Comparison of ENCODE assay signal across 21 cellular contexts in the genomic region with DNA sequence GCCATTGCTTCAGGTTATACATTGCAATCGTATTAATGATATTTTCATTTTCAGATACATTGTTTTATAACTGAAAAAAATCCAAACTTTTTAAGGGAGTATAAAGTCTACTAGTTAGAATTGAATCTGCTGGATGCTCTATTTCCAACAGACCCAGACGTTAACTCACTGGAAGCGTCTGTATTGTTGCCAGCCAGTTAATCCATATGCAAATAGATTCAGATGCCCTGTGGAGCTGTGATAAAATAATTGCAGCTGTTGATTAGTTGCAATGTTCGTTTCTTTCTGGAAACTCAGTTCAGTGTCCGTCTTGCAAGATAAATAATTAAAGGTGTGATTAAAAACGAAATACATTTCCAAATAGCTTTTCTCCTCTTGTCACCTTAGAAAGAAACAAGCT. TPM values are rescaled to one million over a fixed set of nuclear protein-coding genes. Genes with fewer than 3 reads are reported as not detected.
DNase-seq lines count a peak whose midpoint lies in the region; ATAC-seq, FAIRE-seq and TF ChIP-seq lines count a peak whose summit lies in the region.
"Had no signal": no experiment of that assay in that cellular context is flagged by ENCODE, and none has a peak within 500 bp of the region (broad histone marks: within the 10 kb centered on the region; RNA-seq: fewer than 3 reads in every experiment).

No MANE protein-coding gene starts in this region.

- no peak for TF ChIP-seq POLR2A in spleen (IDR thresholded peaks at IDR 0.05)
- TF ChIP-seq POLR2A in GM12892 (IDR thresholded peaks at IDR 0.05; ENCODE audit: low read depth, low read length), result no peak

- H4K20me1 ChIP-seq in Karpas-422 (ENCODE audit: insufficient read depth, low read depth, low read length), result no peaks in the 10 kb centered on the region
- H4K20me1 ChIP-seq in hepatocyte (ENCODE audit: insufficient read depth, poor library complexity, severe bottlenecking), result no peaks in the 10 kb centered on the region

- H3K9me2 ChIP-seq in Karpas-422 (replicated peaks; ENCODE audit: insufficient read depth, low read length), result no peaks in the 10 kb centered on the region
- H3K9me2 ChIP-seq in hepatocyte (replicated peaks; ENCODE audit: insufficient read depth), result no peaks in the 10 kb centered on the region

- H3K27ac ChIP-seq in Karpas-422 (ENCODE audit: low read length) (no peak overlapping the region), VCaP (peak overlapping the region; percentile 32; the same call in 1 of the 2 replicates), hepatocyte (peak overlapping the region; percentile 75), spleen (peak overlapping the region in 7 of 8 donors; percentile 42 to 78 (median 71))

- no peak overlapping the region for H3K27ac Mint-ChIP-seq in activated naive CD8-positive, alpha-beta T cell treated with anti-CD3 and anti-CD28 coated beads for 36 hours

- peaks cover 34% of the 10 kb centered on the region for H3K4me1 ChIP-seq in Karpas-422 (ENCODE audit: low read length)
- peaks cover 20% of the 10 kb centered on the region for H3K4me1 ChIP-seq in hepatocyte (ENCODE audit: insufficient read depth)
- peaks cover 12 to 72% (median 32%) of the 10 kb centered on the region in 6 donors for H3K4me1 ChIP-seq in spleen

- H3K4me3 ChIP-seq in Karpas-422 (ENCODE audit: low read length) (no peak overlapping the region), hepatocyte (no peak overlapping the region), spleen (no peak overlapping the region)
- H3K4me3 ChIP-seq: adrenal gland, HAP-1 had no signal

- H3K4me3 Mint-ChIP-seq in activated naive CD8-positive, alpha-beta T cell treated with anti-CD3 and anti-CD28 coated beads for 36 hours, result no peak overlapping the region
- H3K4me3 Mint-ChIP-seq: neural crest cell had no signal

- no peak for FAIRE-seq in GM12892 (lab: Jason Lieb, UNC)
- FAIRE-seq: frontal cortex, HTR-8/SVneo had no signal

- intact Hi-C loops in spleen (cut with DNase I; ENCODE audit: low total_unique reads), result loop anchor here (10.0 kb wide), 1 partner anchor 53 kb away; no protein-coding TSS in a partner anchor

- peaks cover 3% of the 10 kb centered on the region for H3K4me1 Mint-ChIP-seq in activated naive CD8-positive, alpha-beta T cell treated with anti-CD3 and anti-CD28 coated beads for 36 hours
- H3K4me1 Mint-ChIP-seq: neural crest cell had no signal

- H3K9me3 ChIP-seq in Karpas-422 (ENCODE audit: low read length) (no peaks in the 10 kb centered on the region), hepatocyte (ENCODE audit: low read depth) (no peaks in the 10 kb centered on the region), spleen (no peaks in the 10 kb centered on the region)
- H3K9me3 ChIP-seq: adrenal gland, HAP-1 had no signal

- H3K79me2 ChIP-seq in Karpas-422 (ENCODE audit: low read length) (no peaks in the 10 kb centered on the region), hepatocyte (no peaks in the 10 kb centered on the region)

- no peak for TF ChIP-seq CTCF in VCaP (conservative IDR thresholded peaks at IDR 0.05)
- TF ChIP-seq CTCF in hepatocyte (IDR thresholded peaks at IDR 0.05; ENCODE audit: poor library complexity), result no peak
- TF ChIP-seq CTCF in spleen (IDR thresholded peaks at IDR 0.05 in 8 of 11, conservative IDR thresholded peaks at IDR 0.05 in 3 of 11), result no peak

- ATAC-seq in HG03342 (IDR thresholded peaks at IDR 0.05; ENCODE audit: unreplicated experiment), result no peak

- H3K4me2 ChIP-seq in Karpas-422 (ENCODE audit: low read depth, low read length, poor library complexity, severe bottlenecking) (peak overlapping the region; percentile 55), hepatocyte (peak overlapping the region; percentile 31)

- H2AFZ ChIP-seq in Karpas-422 (ENCODE audit: low read length) (no peak overlapping the region), hepatocyte (no peak overlapping the region)

- H3K36me3 ChIP-seq in Karpas-422 (ENCODE audit: insufficient read depth, low read length) (no peaks in the 10 kb centered on the region), hepatocyte (replicated peaks; ENCODE audit: insufficient read depth, low read depth) (no peaks in the 10 kb centered on the region), spleen (no peaks in the 10 kb centered on the region)
- H3K36me3 ChIP-seq: adrenal gland, HAP-1 had no signal

- no peaks in the 10 kb centered on the region for H3K36me3 Mint-ChIP-seq in activated naive CD8-positive, alpha-beta T cell treated with anti-CD3 and anti-CD28 coated beads for 36 hours

- no peaks in the 10 kb centered on the region for H3K9me3 Mint-ChIP-seq in activated naive CD8-positive, alpha-beta T cell treated with anti-CD3 and anti-CD28 coated beads for 36 hours
- H3K9me3 Mint-ChIP-seq: neural crest cell had no signal

- no peak for DNase-seq in Karpas-422
- DNase-seq in hepatocyte (ENCODE audit: low spot score), result no peak
- DNase-seq in spleen, result no peak
- no peak for DNase-seq in activated naive CD8-positive, alpha-beta T cell treated with anti-CD3 and anti-CD28 coated beads for 36 hours
- no peak for DNase-seq in GM12892 (ENCODE audit: insufficient read length)
- DNase-seq in NCI-H510A treated with DMSO at 0.1 percent for 48 hours (lab: John Stamatoyannopoulos, UW), result no peak
- DNase-seq: activated CD8-positive, alpha-beta memory T cell treated with anti-CD3 and anti-CD28 coated beads, Interleukin-2, amount 50 U/mL, for 48 hours; activated effector memory CD4-positive, alpha-beta T cell treated with anti-CD3 and anti-CD28 coated beads, Interleukin-2, amount 50 U/mL, for 16 hours; AML-193; COR-L47; left colon; NCI-H524; SHP77; stimulated activated CD4-positive, alpha-beta T cell treated with anti-CD3 and anti-CD28 coated beads, Interleukin-4, amount 100 ng/mL, for 24 hours had no signal

- H3K9ac ChIP-seq in Karpas-422 (ENCODE audit: low read length), result no peak overlapping the region

- 46% methylated on average over 6 of the region's 6 CpGs for WGBS in hepatocyte (ENCODE audit: low lambda C conversion rate, missing lambda C conversion rate)
- 59 to 75% (median 65%) methylated on average over 6 of the region's 6 CpGs for WGBS in spleen, 5 donors

- H3K27me3 ChIP-seq in Karpas-422 (ENCODE audit: low read length) (no peaks in the 10 kb centered on the region), hepatocyte (no peaks in the 10 kb centered on the region), spleen (replicated peaks in 1 of 7) (no peaks in the 10 kb centered on the region)
- H3K27me3 ChIP-seq: adrenal gland had no signal

- H3K27me3 Mint-ChIP-seq in activated naive CD8-positive, alpha-beta T cell treated with anti-CD3 and anti-CD28 coated beads for 36 hours, result peaks cover 4% of the 10 kb centered on the region

RNA-seq across cellular contexts. Expression of gene GNA13, which starts 5.1 kb away (rescaled TPM):
- total RNA-seq in Karpas-422 (2014; rRNA removed; shearing (Covaris generic); ENCODE audit: low replicate concordance), result 123 and 352 TPM in 2 replicates
- 67.6 and 69.5 TPM in 2 replicates for total RNA-seq in hepatocyte
- polyA plus RNA-seq in hepatocyte, result 13.1 and 17.8 TPM in 2 replicates
- 100 to 1,000 TPM in 3 of 7 donors, 10 to 100 TPM in 4; 69.5 to 125 (median 84.5) TPM for total RNA-seq in spleen
- 10 to 100 TPM; 20.5 to 37.5 (median 25.4) TPM for polyA plus RNA-seq in spleen
- total RNA-seq in activated naive CD8-positive, alpha-beta T cell treated with anti-CD3 and anti-CD28 coated beads for 36 hours, result 10 to 100 TPM; 53.8 to 54.2 TPM
- polyA plus RNA-seq in GM12892 (2012; ENCODE audit: missing spikeins), result 39.2 TPM
